ENCODE assay signal across 2 cellular contexts in genomic region chr2:83957001-83957400, GRCh38.
TF ChIP-seq lines count a peak whose summit lies in the region.

No MANE protein-coding gene starts in this region.

TF ChIP-seq in GM23338, 12 proteins besides CTCF, POLR2A, EP300 and RAD21 (continued from another document):
- no peak for TF ChIP-seq ZNF462 (CRISPR knock-in tag; IDR thresholded peaks at IDR 0.05)
- TF ChIP-seq REST (IDR thresholded peaks at IDR 0.05; ENCODE audit: unreplicated experiment), result no peak

TF ChIP-seq in K562, 482 proteins besides CTCF, POLR2A, EP300 and RAD21 (continued from another document):
- TF ChIP-seq MGA (IDR thresholded peaks at IDR 0.05), result no peak
- no peak for TF ChIP-seq ZNF707 (CRISPR knock-in tag; conservative IDR thresholded peaks at IDR 0.05)
- TF ChIP-seq NR4A1 (CRISPR knock-in tag; IDR thresholded peaks at IDR 0.05), result no peak
- TF ChIP-seq NR4A1 (tag; IDR thresholded peaks at IDR 0.05), result no peak
